8 cellular contexts compared by ENCODE assay signal in the genomic region with DNA sequence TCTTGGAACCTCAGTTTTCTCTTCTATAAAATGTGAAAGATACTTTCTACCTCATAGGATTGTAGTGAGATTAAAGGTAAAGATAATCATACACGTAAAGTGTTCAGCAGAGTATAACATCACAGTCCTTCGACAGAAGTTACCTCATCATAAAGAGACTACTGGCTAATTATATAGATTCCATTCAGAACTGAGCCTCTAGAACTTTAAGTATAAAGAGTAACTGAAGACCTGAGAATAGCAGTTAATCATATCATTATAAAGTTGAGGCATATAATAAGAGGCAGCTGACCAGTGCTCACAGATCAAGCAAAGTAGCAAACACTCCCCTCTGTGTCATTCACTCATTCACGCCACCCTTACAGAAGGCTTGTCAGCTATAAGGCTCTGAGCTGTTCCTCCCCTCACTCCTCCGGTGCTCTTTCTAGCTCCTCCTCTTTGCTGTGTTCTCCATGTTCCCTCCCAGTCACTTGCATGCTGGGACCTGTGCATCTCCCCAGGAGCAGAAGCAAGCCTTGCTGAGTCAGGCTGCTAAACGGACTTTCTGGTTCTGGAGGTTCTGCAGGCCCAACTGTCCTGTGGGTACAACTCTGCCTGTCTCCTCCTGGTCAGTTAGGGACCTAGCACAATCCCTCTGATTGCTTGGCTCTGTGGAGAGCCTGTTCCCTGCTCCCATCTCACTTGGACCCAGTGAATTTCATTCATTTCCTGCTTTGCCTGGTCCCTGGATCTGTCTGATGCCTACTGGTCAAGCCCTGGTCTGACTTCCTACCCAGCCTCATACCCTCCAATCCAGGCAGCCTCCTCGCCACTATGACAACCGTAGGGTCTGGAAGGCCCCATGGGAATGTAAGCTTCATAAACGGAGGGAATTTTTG. TPM values are rescaled to one million over a fixed set of nuclear protein-coding genes. Genes with fewer than 3 reads are reported as not detected.
A peak's percentile ranks its signal among the peaks of the same experiment; 100 is the strongest.
DNase-seq lines count a peak whose midpoint lies in the region; ATAC-seq and TF ChIP-seq lines count a peak whose summit lies in the region.

No MANE protein-coding gene starts in this region.

- H3K27me3 ChIP-seq in CD4-positive, CD25-positive, alpha-beta regulatory T cell (ENCODE audit: control insufficient read depth, insufficient read depth, low read length), result no peaks in the 10 kb centered on the region
- no peaks in the 10 kb centered on the region; the same call in 1 of the 2 replicates for H3K27me3 ChIP-seq in IMR-90 (ENCODE audit: control insufficient read depth, insufficient read depth, low read length)

- CTCF ChIA-PET in IMR-90 (lab: Yijun Ruan, JAX), result interaction anchor here (0.6 kb wide), 1 partner anchor 93 kb away, joined by 3 read pairs; no protein-coding TSS in a partner anchor
- CTCF ChIA-PET in activated naive CD4-positive, alpha-beta T cell treated with anti-CD3 and anti-CD28 coated beads, Interleukin-2, amount 10 ng/mL, durations not matched to agents 7 days and 5 days (lab: Charles Lee), result interaction anchor here (0.6 to 8.6 kb wide), 34 partner anchors 8 to 283 kb away, joined by 3 to 240 read pairs (median 6); a partner anchor contains a TSS

- BruUV-seq in IMR-90 (replicated peaks; lab: Mats Ljungman, UMichigan), result no TSS peak

- H3K9me3 ChIP-seq in CD4-positive, CD25-positive, alpha-beta regulatory T cell (ENCODE audit: control insufficient read depth in 2 of 2, low read length in 2 of 2), result no peaks in the 10 kb centered on the region
- H3K9me3 ChIP-seq in IMR-90 (ENCODE audit: control insufficient read depth, insufficient read depth, low read length), result no peaks in the 10 kb centered on the region

- no peak overlapping the region for H3K23ac ChIP-seq in IMR-90 (ENCODE audit: low read depth, low read length)

- H3K36me3 ChIP-seq in CD4-positive, CD25-positive, alpha-beta regulatory T cell (ENCODE audit: control insufficient read depth, insufficient read depth, low read length), result no peaks in the 10 kb centered on the region
- no peaks in the 10 kb centered on the region for H3K36me3 ChIP-seq in IMR-90 (ENCODE audit: control insufficient read depth, insufficient read depth, low read length)

- no peak overlapping the region for H2BK120ac ChIP-seq in IMR-90 (ENCODE audit: low read depth, low read length)

- no peak overlapping the region for H4K91ac ChIP-seq in IMR-90 (ENCODE audit: insufficient read depth, low read depth, low read length)

- H3K18ac ChIP-seq in IMR-90 (ENCODE audit: low read depth, low read length), result no peak overlapping the region

- H3K27me3 Mint-ChIP-seq in CD4-positive, CD25-positive, alpha-beta regulatory T cell, result no peaks in the 10 kb centered on the region
- H3K27me3 Mint-ChIP-seq in activated naive CD4-positive, alpha-beta T cell treated with anti-CD3 and anti-CD28 coated beads, Interleukin-2, amount 10 ng/mL, durations not matched to agents 7 days and 5 days, result no peaks in the 10 kb centered on the region
- H3K27me3 Mint-ChIP-seq in stimulated activated naive B cell treated with anti-CD40 and anti-IgM and Interleukin-4, amounts not matched to agents 10 μg/mL and 1 μg/mL and 100 μg/mL, for 72 hours, result no peaks in the 10 kb centered on the region

- H3K27ac ChIP-seq in CD4-positive, CD25-positive, alpha-beta regulatory T cell (ENCODE audit: insufficient read depth, low read length, poor library complexity, severe bottlenecking), result peak overlapping the region; percentile 71
- no peak overlapping the region for H3K27ac ChIP-seq in IMR-90 (ENCODE audit: insufficient read depth, low read length)

- intact Hi-C loops in IMR-90 (cut with micrococcal nuclease), result no loop called here

- ATAC-seq in CD4-positive, CD25-positive, alpha-beta regulatory T cell (ENCODE audit: low read depth in 2 of 2), result peak; percentile 37 to 40
- ATAC-seq in GM21367 (IDR thresholded peaks at IDR 0.05; ENCODE audit: unreplicated experiment), result peak; percentile 54
- ATAC-seq in IMR-90 (ENCODE audit: low read depth), result peak; percentile 46
- ATAC-seq in stimulated activated naive B cell treated with anti-CD40 and anti-IgM and Interleukin-4, amounts not matched to agents 10 μg/mL and 1 μg/mL and 100 μg/mL, for 72 hours (replicated peaks), result peak; percentile 47 to 64

- no peak for TF ChIP-seq CTCF in IMR-90 (conservative IDR thresholded peaks at IDR 0.05; ENCODE audit: low read depth, low read length)

- H3K9me3 Mint-ChIP-seq in CD4-positive, CD25-positive, alpha-beta regulatory T cell, result no peaks in the 10 kb centered on the region
- no peaks in the 10 kb centered on the region for H3K9me3 Mint-ChIP-seq in activated naive CD4-positive, alpha-beta T cell treated with anti-CD3 and anti-CD28 coated beads, Interleukin-2, amount 10 ng/mL, durations not matched to agents 7 days and 5 days
- H3K9me3 Mint-ChIP-seq in stimulated activated naive B cell treated with anti-CD40 and anti-IgM and Interleukin-4, amounts not matched to agents 10 μg/mL and 1 μg/mL and 100 μg/mL, for 72 hours, result peaks cover 0 to 3% of the 10 kb centered on the region in 2 donors

- peak overlapping the region; percentile 61 to 90 (median 86) for H3K4me3 Mint-ChIP-seq in CD4-positive, CD25-positive, alpha-beta regulatory T cell
- peak overlapping the region; percentile 67 for H3K4me3 Mint-ChIP-seq in activated naive CD4-positive, alpha-beta T cell treated with anti-CD3 and anti-CD28 coated beads, Interleukin-2, amount 10 ng/mL, durations not matched to agents 7 days and 5 days
- H3K4me3 Mint-ChIP-seq in stimulated activated naive B cell treated with anti-CD40 and anti-IgM and Interleukin-4, amounts not matched to agents 10 μg/mL and 1 μg/mL and 100 μg/mL, for 72 hours, result peak overlapping the region; percentile 77 to 82

- no peak overlapping the region for H2BK20ac ChIP-seq in IMR-90 (ENCODE audit: low read depth, low read length)

- no peak overlapping the region for H3K4ac ChIP-seq in IMR-90 (ENCODE audit: low read depth, low read length)

- H2AK5ac ChIP-seq in IMR-90 (ENCODE audit: low read depth, low read length), result no peak overlapping the region

- 30% methylated on average over 3 of the region's 8 CpGs; no CpG with 5 or more reads in 1 of the 2 experiments for WGBS in IMR-90 (ENCODE audit: extremely low coverage in 2 of 2, insufficient read length in 1 of 2), 2 experiments

- no peak overlapping the region for H3K56ac ChIP-seq in IMR-90 (ENCODE audit: extremely low read depth, insufficient read depth, low read length)

- peak overlapping the region; percentile 83 for H3K4me3 ChIP-seq in CD4-positive, CD25-positive, alpha-beta regulatory T cell (ENCODE audit: low read depth, low read length)
- no peak overlapping the region for H3K4me3 ChIP-seq in IMR-90 (ENCODE audit: insufficient read depth, low read depth, low read length)

- peak in 2 of 3 donors; percentile 22 to 52 for DNase-seq in CD4-positive, CD25-positive, alpha-beta regulatory T cell
- DNase-seq in IMR-90 (no peak), DMS153 (lab: John Stamatoyannopoulos, UW) (no peak), nucleus accumbens (lab: John Stamatoyannopoulos, UW) (no peak), KBM-7 (no peak)
- peak; percentile 39 for DNase-seq in activated naive CD4-positive, alpha-beta T cell treated with anti-CD3 and anti-CD28 coated beads, Interleukin-2, amount 10 ng/mL, durations not matched to agents 7 days and 5 days
- no peak for DNase-seq in stimulated activated naive B cell treated with anti-CD40 and anti-IgM and Interleukin-4, amounts not matched to agents 10 μg/mL and 1 μg/mL and 100 μg/mL, for 72 hours

- peak overlapping the region; percentile 40; the same call in 1 of the 2 replicates for H3K4me2 ChIP-seq in IMR-90 (ENCODE audit: low read depth, low read length)

- no peaks in the 10 kb centered on the region for H4K20me1 ChIP-seq in IMR-90 (ENCODE audit: insufficient read depth, low read length)

- H2BK5ac ChIP-seq in IMR-90 (ENCODE audit: low read depth, low read length, poor library complexity, severe bottlenecking), result no peak overlapping the region

- dilution Hi-C loops in IMR-90 (cut with HindIII; ENCODE audit: low sequenced_read_pairs, unreplicated experiment), result no loop called here

- H4K5ac ChIP-seq in IMR-90 (ENCODE audit: low read depth, low read length), result no peak overlapping the region

- H3K9ac ChIP-seq in IMR-90 (ENCODE audit: low read depth, low read length), result no peak overlapping the region

- no peaks in the 10 kb centered on the region for H3K79me1 ChIP-seq in IMR-90 (ENCODE audit: low read depth in 1 of 2, low read length in 2 of 2)

- no peak for TF ChIP-seq RAD21 in IMR-90 (IDR thresholded peaks at IDR 0.05; ENCODE audit: low read length)

- peaks cover 16% of the 10 kb centered on the region for H3K4me1 ChIP-seq in CD4-positive, CD25-positive, alpha-beta regulatory T cell (ENCODE audit: control insufficient read depth, insufficient read depth, low read length, poor library complexity, severe bottlenecking)
- H3K4me1 ChIP-seq in IMR-90 (ENCODE audit: control insufficient read depth, insufficient read depth, low read length), result no peaks in the 10 kb centered on the region

- peaks cover 3% of the 10 kb centered on the region for H3K36me3 Mint-ChIP-seq in CD4-positive, CD25-positive, alpha-beta regulatory T cell
- no peaks in the 10 kb centered on the region for H3K36me3 Mint-ChIP-seq in activated naive CD4-positive, alpha-beta T cell treated with anti-CD3 and anti-CD28 coated beads, Interleukin-2, amount 10 ng/mL, durations not matched to agents 7 days and 5 days
- peaks cover 15 to 26% of the 10 kb centered on the region in 2 donors for H3K36me3 Mint-ChIP-seq in stimulated activated naive B cell treated with anti-CD40 and anti-IgM and Interleukin-4, amounts not matched to agents 10 μg/mL and 1 μg/mL and 100 μg/mL, for 72 hours

- POLR2A ChIA-PET in IMR-90 (lab: Charles Lee; ENCODE audit: unreplicated experiment), result no interaction called here

- peaks cover 14 to 26% (median 20%) of the 10 kb centered on the region in 4 donors for H3K4me1 Mint-ChIP-seq in CD4-positive, CD25-positive, alpha-beta regulatory T cell
- H3K4me1 Mint-ChIP-seq in activated naive CD4-positive, alpha-beta T cell treated with anti-CD3 and anti-CD28 coated beads, Interleukin-2, amount 10 ng/mL, durations not matched to agents 7 days and 5 days, result peaks cover 28% of the 10 kb centered on the region
- H3K4me1 Mint-ChIP-seq in stimulated activated naive B cell treated with anti-CD40 and anti-IgM and Interleukin-4, amounts not matched to agents 10 μg/mL and 1 μg/mL and 100 μg/mL, for 72 hours, result peaks cover 19 to 27% of the 10 kb centered on the region in 2 donors

- no peak overlapping the region for H2BK15ac ChIP-seq in IMR-90 (ENCODE audit: low read depth, low read length)

- no peak for TF ChIP-seq POLR2A in IMR-90 (IDR thresholded peaks at IDR 0.05; ENCODE audit: low read depth, low read length)

- H2AK9ac ChIP-seq in IMR-90 (replicated peaks; ENCODE audit: low read depth, low read length, poor library complexity), result no peak overlapping the region

- H4K8ac ChIP-seq in IMR-90 (ENCODE audit: low read depth in 2 of 2, low read length in 2 of 2), result no peak overlapping the region

- peak overlapping the region; percentile 93 to 98 (median 97) for H3K27ac Mint-ChIP-seq in CD4-positive, CD25-positive, alpha-beta regulatory T cell
- H3K27ac Mint-ChIP-seq in activated naive CD4-positive, alpha-beta T cell treated with anti-CD3 and anti-CD28 coated beads, Interleukin-2, amount 10 ng/mL, durations not matched to agents 7 days and 5 days, result peak overlapping the region; percentile 96
- H3K27ac Mint-ChIP-seq in stimulated activated naive B cell treated with anti-CD40 and anti-IgM and Interleukin-4, amounts not matched to agents 10 μg/mL and 1 μg/mL and 100 μg/mL, for 72 hours, result peak overlapping the region; percentile 96

- peak overlapping the region; percentile 34 for H2AFZ ChIP-seq in IMR-90 (replicated peaks; ENCODE audit: low read length, poor library complexity)

- no peak overlapping the region for H3K14ac ChIP-seq in IMR-90 (replicated peaks; ENCODE audit: low read depth, low read length)

- in situ Hi-C loops in IMR-90 (cut with MboI; ENCODE audit: low sequenced_read_pairs), result no loop called here
- in situ Hi-C loops in KBM-7 (cut with MboI; ENCODE audit: low pct_unique_long_range_greater_than_20kb, low sequenced_read_pairs), result no loop called here

- H3K9me1 ChIP-seq in IMR-90 (ENCODE audit: insufficient read depth, low read length), result no peaks in the 10 kb centered on the region

RNA-seq across cellular contexts. Expression of a gene that starts 28.3 kb away (rescaled TPM):
- total RNA-seq in CD4-positive, CD25-positive, alpha-beta regulatory T cell, result 105 TPM
- 100 to 1,000 TPM; 124 to 147 (median 131) TPM for polyA plus RNA-seq in CD4-positive, CD25-positive, alpha-beta regulatory T cell
- not detected in 2 replicates for total RNA-seq in IMR-90 (2012; rRNA removed)
- polyA plus RNA-seq in IMR-90 (2012; rRNA removed), result not detected in 2 replicates
- not detected in 2 replicates for polyA plus RNA-seq in IMR-90 (2012; cell fraction: cytosol; rRNA removed)
- polyA plus RNA-seq in IMR-90 (2012; cell fraction: nucleus; rRNA removed; ENCODE audit: low replicate concordance), result not detected in 2 replicates

RNA-seq across cellular contexts. Expression of a gene that starts 28.6 kb away (rescaled TPM):
- total RNA-seq in CD4-positive, CD25-positive, alpha-beta regulatory T cell, result 0.76 TPM
- under 1 TPM; 0.07 to 0.88 (median 0.15) TPM for polyA plus RNA-seq in CD4-positive, CD25-positive, alpha-beta regulatory T cell
- not detected in 2 replicates for total RNA-seq in IMR-90 (2012; rRNA removed)
- not detected in 2 replicates for polyA plus RNA-seq in IMR-90 (2012; rRNA removed)
- not detected in 2 replicates for polyA plus RNA-seq in IMR-90 (2012; cell fraction: cytosol; rRNA removed)
- not detected in 2 replicates for polyA plus RNA-seq in IMR-90 (2012; cell fraction: nucleus; rRNA removed; ENCODE audit: low replicate concordance)

RNA-seq across cellular contexts. Expression of a gene that starts 56.0 kb away (rescaled TPM):
- total RNA-seq in CD4-positive, CD25-positive, alpha-beta regulatory T cell, result 290 TPM
- polyA plus RNA-seq in CD4-positive, CD25-positive, alpha-beta regulatory T cell, result 100 to 1,000 TPM; 196 to 269 (median 240) TPM
- total RNA-seq in IMR-90 (2012; rRNA removed), result not detected in 2 replicates
- polyA plus RNA-seq in IMR-90 (2012; rRNA removed), result not detected in 2 replicates
- not detected in 2 replicates for polyA plus RNA-seq in IMR-90 (2012; cell fraction: cytosol; rRNA removed)
- not detected in 2 replicates for polyA plus RNA-seq in IMR-90 (2012; cell fraction: nucleus; rRNA removed; ENCODE audit: low replicate concordance)

Comparison
In these comparisons a context has a peak if more than half of its experiments do, and no peak if none do; other contexts are left out.
1. DNase-seq: peak in CD4-positive, CD25-positive, alpha-beta regulatory T cell (2 of 3) and activated naive CD4-positive, alpha-beta T cell treated with anti-CD3 and anti-CD28 coated beads, Interleukin-2, amount 10 ng/mL, durations not matched to agents 7 days and 5 days (single experiment); none in IMR-90 (single experiment), stimulated activated naive B cell treated with anti-CD40 and anti-IgM and Interleukin-4, amounts not matched to agents 10 μg/mL and 1 μg/mL and 100 μg/mL, for 72 hours (single experiment), DMS153 (single experiment), nucleus accumbens (0 of 56) and KBM-7 (single experiment).
2. RNA of a gene that starts 28.3 kb away (total RNA-seq): 105 TPM in CD4-positive, CD25-positive, alpha-beta regulatory T cell (single experiment); not detected in IMR-90; every median in the first group is over 100 times any median in the second.
3. RNA of a gene that starts 56.0 kb away (total RNA-seq): 290 TPM in CD4-positive, CD25-positive, alpha-beta regulatory T cell (single experiment); not detected in IMR-90; every median in the first group is over 100 times any median in the second.
4. Peak in every context shown above with its lines, with median percentiles within 50 percentile points of each other: ATAC-seq, H3K27ac Mint-ChIP-seq and H3K4me3 Mint-ChIP-seq.